2 cellular contexts compared by ENCODE assay signal in the genomic region with DNA sequence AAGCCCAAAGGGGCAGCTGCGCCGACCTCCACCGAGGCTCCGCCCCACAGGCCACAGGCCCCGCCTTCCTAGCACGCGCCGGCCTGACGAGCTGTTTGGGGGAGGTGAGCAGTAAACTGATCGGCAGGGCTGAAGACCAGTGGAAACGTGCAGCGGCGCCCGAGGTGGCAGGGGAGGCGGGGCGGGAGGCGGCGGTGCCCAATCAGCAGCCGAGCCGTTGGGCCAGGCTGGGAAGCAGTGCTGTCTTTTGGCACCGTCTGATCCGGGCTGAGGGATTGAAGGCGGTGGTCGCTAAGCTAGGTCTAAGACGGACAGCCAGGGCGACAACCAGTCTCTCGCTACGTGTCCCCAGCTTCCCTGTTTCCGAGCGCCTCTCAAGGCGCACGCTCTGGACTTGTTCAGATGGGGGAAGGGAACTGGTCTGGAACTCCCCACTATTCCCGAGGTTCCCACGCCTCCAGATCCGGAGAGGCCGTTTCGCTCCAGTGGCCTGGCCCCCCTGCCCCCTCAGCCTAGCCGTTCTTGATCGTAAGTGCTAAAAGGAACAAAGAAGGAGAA.
A peak's percentile ranks its signal among the peaks of the same experiment; 100 is the strongest.
TF ChIP-seq lines count a peak whose summit lies in the region.

A gene with protein sequence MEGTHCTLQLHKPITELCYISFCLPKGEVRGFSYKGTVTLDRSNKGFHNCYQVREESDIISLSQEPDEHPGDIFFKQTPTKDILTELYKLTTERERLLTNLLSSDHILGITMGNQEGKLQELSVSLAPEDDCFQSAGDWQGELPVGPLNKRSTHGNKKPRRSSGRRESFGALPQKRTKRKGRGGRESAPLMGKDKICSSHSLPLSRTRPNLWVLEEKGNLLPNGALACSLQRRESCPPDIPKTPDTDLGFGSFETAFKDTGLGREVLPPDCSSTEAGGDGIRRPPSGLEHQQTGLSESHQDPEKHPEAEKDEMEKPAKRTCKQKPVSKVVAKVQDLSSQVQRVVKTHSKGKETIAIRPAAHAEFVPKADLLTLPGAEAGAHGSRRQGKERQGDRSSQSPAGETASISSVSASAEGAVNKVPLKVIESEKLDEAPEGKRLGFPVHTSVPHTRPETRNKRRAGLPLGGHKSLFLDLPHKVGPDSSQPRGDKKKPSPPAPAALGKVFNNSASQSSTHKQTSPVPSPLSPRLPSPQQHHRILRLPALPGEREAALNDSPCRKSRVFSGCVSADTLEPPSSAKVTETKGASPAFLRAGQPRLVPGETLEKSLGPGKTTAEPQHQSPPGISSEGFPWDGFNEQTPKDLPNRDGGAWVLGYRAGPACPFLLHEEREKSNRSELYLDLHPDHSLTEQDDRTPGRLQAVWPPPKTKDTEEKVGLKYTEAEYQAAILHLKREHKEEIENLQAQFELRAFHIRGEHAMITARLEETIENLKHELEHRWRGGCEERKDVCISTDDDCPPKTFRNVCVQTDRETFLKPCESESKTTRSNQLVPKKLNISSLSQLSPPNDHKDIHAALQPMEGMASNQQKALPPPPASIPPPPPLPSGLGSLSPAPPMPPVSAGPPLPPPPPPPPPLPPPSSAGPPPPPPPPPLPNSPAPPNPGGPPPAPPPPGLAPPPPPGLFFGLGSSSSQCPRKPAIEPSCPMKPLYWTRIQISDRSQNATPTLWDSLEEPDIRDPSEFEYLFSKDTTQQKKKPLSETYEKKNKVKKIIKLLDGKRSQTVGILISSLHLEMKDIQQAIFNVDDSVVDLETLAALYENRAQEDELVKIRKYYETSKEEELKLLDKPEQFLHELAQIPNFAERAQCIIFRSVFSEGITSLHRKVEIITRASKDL (N-terminal part only) (minus strand): TSS at position 11 of the 558 bp plus-strand sequence. CDS start 39,800 bp downstream, outside the sequence.

TF ChIP-seq in HEK293, 187 proteins besides CTCF, POLR2A, EP300 and RAD21 (continued from another document and continues in another):
- TF ChIP-seq, protein P1, sequence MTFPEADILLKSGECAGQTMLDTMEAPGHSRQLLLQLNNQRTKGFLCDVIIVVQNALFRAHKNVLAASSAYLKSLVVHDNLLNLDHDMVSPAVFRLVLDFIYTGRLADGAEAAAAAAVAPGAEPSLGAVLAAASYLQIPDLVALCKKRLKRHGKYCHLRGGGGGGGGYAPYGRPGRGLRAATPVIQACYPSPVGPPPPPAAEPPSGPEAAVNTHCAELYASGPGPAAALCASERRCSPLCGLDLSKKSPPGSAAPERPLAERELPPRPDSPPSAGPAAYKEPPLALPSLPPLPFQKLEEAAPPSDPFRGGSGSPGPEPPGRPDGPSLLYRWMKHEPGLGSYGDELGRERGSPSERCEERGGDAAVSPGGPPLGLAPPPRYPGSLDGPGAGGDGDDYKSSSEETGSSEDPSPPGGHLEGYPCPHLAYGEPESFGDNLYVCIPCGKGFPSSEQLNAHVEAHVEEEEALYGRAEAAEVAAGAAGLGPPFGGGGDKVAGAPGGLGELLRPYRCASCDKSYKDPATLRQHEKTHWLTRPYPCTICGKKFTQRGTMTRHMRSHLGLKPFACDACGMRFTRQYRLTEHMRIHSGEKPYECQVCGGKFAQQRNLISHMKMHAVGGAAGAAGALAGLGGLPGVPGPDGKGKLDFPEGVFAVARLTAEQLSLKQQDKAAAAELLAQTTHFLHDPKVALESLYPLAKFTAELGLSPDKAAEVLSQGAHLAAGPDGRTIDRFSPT (tag by site-specific recombination; IDR thresholded peaks at IDR 0.05), result no peak
- TF ChIP-seq ZNF239 (tag by site-specific recombination; IDR thresholded peaks at IDR 0.05) (no peak), ZNF19 (tag by site-specific recombination; IDR thresholded peaks at IDR 0.05; ENCODE audit: low read depth) (no peak), KLF1 (tag by site-specific recombination; IDR thresholded peaks at IDR 0.05) (0 out of 2 replicates have a peak, but pooled peaks have one; percentile 10), RBAK (tag by site-specific recombination; IDR thresholded peaks at IDR 0.05) (no peak), ZNF202 (tag by site-specific recombination; IDR thresholded peaks at IDR 0.05; ENCODE audit: borderline replicate concordance) (no peak), ZNF341 (tag by site-specific recombination; IDR thresholded peaks at IDR 0.05; ENCODE audit: low read depth) (peak; percentile 90), SP3 (tag by site-specific recombination; IDR thresholded peaks at IDR 0.05) (peak; percentile 74), ZNF335 (tag by site-specific recombination; conservative IDR thresholded peaks at IDR 0.05) (no peak), YY2 (tag by site-specific recombination; IDR thresholded peaks at IDR 0.05) (no peak), ZNF223 (tag by site-specific recombination; IDR thresholded peaks at IDR 0.05) (no peak), ZNF350 (tag by site-specific recombination; IDR thresholded peaks at IDR 0.05) (no peak), ZNF175 (tag by site-specific recombination; IDR thresholded peaks at IDR 0.05) (no peak), SP2 (tag by site-specific recombination; IDR thresholded peaks at IDR 0.05) (peak; percentile 98), ZBTB7A (tag by site-specific recombination; IDR thresholded peaks at IDR 0.05; ENCODE audit: low read depth) (no peak), GFI1B (tag by site-specific recombination; IDR thresholded peaks at IDR 0.05) (no peak)
- TF ChIP-seq, protein P2, sequence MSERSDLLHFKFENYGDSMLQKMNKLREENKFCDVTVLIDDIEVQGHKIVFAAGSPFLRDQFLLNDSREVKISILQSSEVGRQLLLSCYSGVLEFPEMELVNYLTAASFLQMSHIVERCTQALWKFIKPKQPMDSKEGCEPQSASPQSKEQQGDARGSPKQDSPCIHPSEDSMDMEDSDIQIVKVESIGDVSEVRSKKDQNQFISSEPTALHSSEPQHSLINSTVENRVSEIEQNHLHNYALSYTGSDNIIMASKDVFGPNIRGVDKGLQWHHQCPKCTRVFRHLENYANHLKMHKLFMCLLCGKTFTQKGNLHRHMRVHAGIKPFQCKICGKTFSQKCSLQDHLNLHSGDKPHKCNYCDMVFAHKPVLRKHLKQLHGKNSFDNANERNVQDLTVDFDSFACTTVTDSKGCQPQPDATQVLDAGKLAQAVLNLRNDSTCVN (tag by site-specific recombination; optimal IDR thresholded peaks at IDR 0.05), result no peak
- TF ChIP-seq, protein P3, sequence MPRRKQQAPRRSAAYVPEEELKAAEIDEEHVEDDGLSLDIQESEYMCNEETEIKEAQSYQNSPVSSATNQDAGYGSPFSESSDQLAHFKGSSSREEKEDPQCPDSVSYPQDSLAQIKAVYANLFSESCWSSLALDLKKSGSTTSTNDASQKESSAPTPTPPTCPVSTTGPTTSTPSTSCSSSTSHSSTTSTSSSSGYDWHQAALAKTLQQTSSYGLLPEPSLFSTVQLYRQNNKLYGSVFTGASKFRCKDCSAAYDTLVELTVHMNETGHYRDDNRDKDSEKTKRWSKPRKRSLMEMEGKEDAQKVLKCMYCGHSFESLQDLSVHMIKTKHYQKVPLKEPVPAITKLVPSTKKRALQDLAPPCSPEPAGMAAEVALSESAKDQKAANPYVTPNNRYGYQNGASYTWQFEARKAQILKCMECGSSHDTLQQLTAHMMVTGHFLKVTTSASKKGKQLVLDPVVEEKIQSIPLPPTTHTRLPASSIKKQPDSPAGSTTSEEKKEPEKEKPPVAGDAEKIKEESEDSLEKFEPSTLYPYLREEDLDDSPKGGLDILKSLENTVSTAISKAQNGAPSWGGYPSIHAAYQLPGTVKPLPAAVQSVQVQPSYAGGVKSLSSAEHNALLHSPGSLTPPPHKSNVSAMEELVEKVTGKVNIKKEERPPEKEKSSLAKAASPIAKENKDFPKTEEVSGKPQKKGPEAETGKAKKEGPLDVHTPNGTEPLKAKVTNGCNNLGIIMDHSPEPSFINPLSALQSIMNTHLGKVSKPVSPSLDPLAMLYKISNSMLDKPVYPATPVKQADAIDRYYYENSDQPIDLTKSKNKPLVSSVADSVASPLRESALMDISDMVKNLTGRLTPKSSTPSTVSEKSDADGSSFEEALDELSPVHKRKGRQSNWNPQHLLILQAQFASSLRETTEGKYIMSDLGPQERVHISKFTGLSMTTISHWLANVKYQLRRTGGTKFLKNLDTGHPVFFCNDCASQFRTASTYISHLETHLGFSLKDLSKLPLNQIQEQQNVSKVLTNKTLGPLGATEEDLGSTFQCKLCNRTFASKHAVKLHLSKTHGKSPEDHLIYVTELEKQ (tag by site-specific recombination; IDR thresholded peaks at IDR 0.05; ENCODE audit: borderline replicate concordance), result no peak

TF ChIP-seq in K562, 482 proteins besides CTCF, POLR2A, EP300 and RAD21 (continued from another document and continues in another):
- TF ChIP-seq, protein P4, sequence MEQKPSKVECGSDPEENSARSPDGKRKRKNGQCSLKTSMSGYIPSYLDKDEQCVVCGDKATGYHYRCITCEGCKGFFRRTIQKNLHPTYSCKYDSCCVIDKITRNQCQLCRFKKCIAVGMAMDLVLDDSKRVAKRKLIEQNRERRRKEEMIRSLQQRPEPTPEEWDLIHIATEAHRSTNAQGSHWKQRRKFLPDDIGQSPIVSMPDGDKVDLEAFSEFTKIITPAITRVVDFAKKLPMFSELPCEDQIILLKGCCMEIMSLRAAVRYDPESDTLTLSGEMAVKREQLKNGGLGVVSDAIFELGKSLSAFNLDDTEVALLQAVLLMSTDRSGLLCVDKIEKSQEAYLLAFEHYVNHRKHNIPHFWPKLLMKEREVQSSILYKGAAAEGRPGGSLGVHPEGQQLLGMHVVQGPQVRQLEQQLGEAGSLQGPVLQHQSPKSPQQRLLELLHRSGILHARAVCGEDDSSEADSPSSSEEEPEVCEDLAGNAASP (IDR thresholded peaks at IDR 0.05), result no peak
- TF ChIP-seq ZSCAN32 (CRISPR knock-in tag; IDR thresholded peaks at IDR 0.05) (no peak), RBM39 (optimal IDR thresholded peaks at IDR 0.05; ENCODE audit: low read depth, low read length) (no peak), PURB (CRISPR knock-in tag; IDR thresholded peaks at IDR 0.05; ENCODE audit: low read depth) (no peak), TCF7 (IDR thresholded peaks at IDR 0.05; ENCODE audit: borderline replicate concordance) (no peak), CHD4 (IDR thresholded peaks at IDR 0.05; ENCODE audit: insufficient read depth, insufficient replicate concordance, low read depth, low read length, poor library complexity, severe bottlenecking) (no peak), NCOA1 (IDR thresholded peaks at IDR 0.05; ENCODE audit: low read depth) (no peak), NRF1 (conservative IDR thresholded peaks at IDR 0.05 in 1 of 2, IDR thresholded peaks at IDR 0.05 in 1 of 2) (peak; percentile 72 to 78), MBD2 (IDR thresholded peaks at IDR 0.05; ENCODE audit: borderline replicate concordance, low read depth) (peak; percentile 73; the same call in 1 of the 2 replicates), SIN3A (IDR thresholded peaks at IDR 0.05; ENCODE audit: borderline replicate concordance in 2 of 2, control insufficient read depth in 1 of 2, low read depth in 2 of 2, low read length in 2 of 2) (no peak), MTA2 (IDR thresholded peaks at IDR 0.05; ENCODE audit: low read depth) (no peak), HDAC2 (IDR thresholded peaks at IDR 0.05) (no peak), NBN (IDR thresholded peaks at IDR 0.05; ENCODE audit: low read depth) (no peak), SAP30 (IDR thresholded peaks at IDR 0.05; ENCODE audit: borderline replicate concordance, insufficient read depth, low read depth, low read length, poor library complexity, severe bottlenecking) (no peak), CCNT2 (IDR thresholded peaks at IDR 0.05; ENCODE audit: borderline replicate concordance, extremely low read depth, insufficient read length, low read depth, low read length) (no peak), ZNF197 (CRISPR knock-in tag; IDR thresholded peaks at IDR 0.05; ENCODE audit: low read depth) (no peak), GTF2E2 (tag; IDR thresholded peaks at IDR 0.05) (no peak), CHD2 (IDR thresholded peaks at IDR 0.05; ENCODE audit: low read depth, low read length) (peak; percentile 68), ATF7 (IDR thresholded peaks at IDR 0.05) (no peak), GABPB1 (CRISPR knock-in tag; IDR thresholded peaks at IDR 0.05) (no peak)
- TF ChIP-seq, protein P5, sequence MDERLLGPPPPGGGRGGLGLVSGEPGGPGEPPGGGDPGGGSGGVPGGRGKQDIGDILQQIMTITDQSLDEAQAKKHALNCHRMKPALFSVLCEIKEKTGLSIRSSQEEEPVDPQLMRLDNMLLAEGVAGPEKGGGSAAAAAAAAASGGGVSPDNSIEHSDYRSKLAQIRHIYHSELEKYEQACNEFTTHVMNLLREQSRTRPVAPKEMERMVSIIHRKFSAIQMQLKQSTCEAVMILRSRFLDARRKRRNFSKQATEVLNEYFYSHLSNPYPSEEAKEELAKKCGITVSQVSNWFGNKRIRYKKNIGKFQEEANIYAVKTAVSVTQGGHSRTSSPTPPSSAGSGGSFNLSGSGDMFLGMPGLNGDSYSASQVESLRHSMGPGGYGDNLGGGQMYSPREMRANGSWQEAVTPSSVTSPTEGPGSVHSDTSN (CRISPR knock-in tag; IDR thresholded peaks at IDR 0.05; ENCODE audit: low read depth), result peak; percentile 86
- TF ChIP-seq, protein P5 (tag; conservative IDR thresholded peaks at IDR 0.05; ENCODE audit: low read depth), result peak; percentile 94
- TF ChIP-seq, protein P6, sequence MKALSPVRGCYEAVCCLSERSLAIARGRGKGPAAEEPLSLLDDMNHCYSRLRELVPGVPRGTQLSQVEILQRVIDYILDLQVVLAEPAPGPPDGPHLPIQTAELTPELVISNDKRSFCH (CRISPR knock-in tag; IDR thresholded peaks at IDR 0.05), result no peak
- TF ChIP-seq, protein P6 (tag; IDR thresholded peaks at IDR 0.05), result no peak
- TF ChIP-seq, protein P7, sequence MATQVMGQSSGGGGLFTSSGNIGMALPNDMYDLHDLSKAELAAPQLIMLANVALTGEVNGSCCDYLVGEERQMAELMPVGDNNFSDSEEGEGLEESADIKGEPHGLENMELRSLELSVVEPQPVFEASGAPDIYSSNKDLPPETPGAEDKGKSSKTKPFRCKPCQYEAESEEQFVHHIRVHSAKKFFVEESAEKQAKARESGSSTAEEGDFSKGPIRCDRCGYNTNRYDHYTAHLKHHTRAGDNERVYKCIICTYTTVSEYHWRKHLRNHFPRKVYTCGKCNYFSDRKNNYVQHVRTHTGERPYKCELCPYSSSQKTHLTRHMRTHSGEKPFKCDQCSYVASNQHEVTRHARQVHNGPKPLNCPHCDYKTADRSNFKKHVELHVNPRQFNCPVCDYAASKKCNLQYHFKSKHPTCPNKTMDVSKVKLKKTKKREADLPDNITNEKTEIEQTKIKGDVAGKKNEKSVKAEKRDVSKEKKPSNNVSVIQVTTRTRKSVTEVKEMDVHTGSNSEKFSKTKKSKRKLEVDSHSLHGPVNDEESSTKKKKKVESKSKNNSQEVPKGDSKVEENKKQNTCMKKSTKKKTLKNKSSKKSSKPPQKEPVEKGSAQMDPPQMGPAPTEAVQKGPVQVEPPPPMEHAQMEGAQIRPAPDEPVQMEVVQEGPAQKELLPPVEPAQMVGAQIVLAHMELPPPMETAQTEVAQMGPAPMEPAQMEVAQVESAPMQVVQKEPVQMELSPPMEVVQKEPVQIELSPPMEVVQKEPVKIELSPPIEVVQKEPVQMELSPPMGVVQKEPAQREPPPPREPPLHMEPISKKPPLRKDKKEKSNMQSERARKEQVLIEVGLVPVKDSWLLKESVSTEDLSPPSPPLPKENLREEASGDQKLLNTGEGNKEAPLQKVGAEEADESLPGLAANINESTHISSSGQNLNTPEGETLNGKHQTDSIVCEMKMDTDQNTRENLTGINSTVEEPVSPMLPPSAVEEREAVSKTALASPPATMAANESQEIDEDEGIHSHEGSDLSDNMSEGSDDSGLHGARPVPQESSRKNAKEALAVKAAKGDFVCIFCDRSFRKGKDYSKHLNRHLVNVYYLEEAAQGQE (CRISPR knock-in tag; IDR thresholded peaks at IDR 0.05; ENCODE audit: low read depth), result no peak
